Comparison of ENCODE assay signal across 13 cellular contexts in the genomic region with DNA sequence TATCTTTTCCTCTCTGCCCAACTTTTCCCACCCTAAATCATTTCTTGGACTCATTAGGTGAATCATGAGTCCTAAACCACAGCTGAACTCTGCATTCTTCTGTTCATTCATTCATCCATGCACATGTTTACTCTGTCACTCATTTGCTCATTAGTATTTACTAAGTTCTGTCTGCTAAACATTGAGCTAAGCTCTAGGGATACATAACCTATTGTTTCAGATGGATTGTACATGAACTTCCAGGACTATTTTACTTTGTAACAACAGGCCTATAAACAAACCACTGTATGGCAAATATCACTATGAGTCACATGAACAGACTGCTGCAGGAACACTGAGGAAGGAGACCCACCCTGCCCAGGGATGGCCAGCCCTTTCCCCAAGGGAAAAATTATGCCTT. TPM values are rescaled to one million over a fixed set of nuclear protein-coding genes. Genes with fewer than 3 reads are reported as not detected.
DNase-seq lines count a peak whose midpoint lies in the region; ATAC-seq and TF ChIP-seq lines count a peak whose summit lies in the region.
"Had no signal": no experiment of that assay in that cellular context is flagged by ENCODE, and none has a peak within 500 bp of the region (broad histone marks: within the 10 kb centered on the region; RNA-seq: fewer than 3 reads in every experiment).

No MANE protein-coding gene starts in this region.

- H3K9me3 Mint-ChIP-seq in activated T-helper 1 cell treated with anti-CD3 and anti-CD28 coated beads, Interleukin-12 subunit alpha, Interleukin-12 subunit beta, Interleukin-2, Interleukin-4 antibody, amounts not matched to agents 30 ng/mL and 10 ng/mL and 1 ng/mL, durations not matched to agents 14 hours and 24 hours and 36 hours: no peaks in the 10 kb centered on the region
- no peaks in the 10 kb centered on the region for H3K9me3 Mint-ChIP-seq in endodermal cell
- H3K9me3 Mint-ChIP-seq: activated T-helper 17 cell treated with anti-CD3 and anti-CD28 coated beads, Interleukin-2, amount 50 U/mL, for 72 hours; type B pancreatic cell had no signal

- peaks cover 3% of the 10 kb centered on the region for H3K27me3 Mint-ChIP-seq in activated T-helper 1 cell treated with anti-CD3 and anti-CD28 coated beads, Interleukin-12 subunit alpha, Interleukin-12 subunit beta, Interleukin-2, Interleukin-4 antibody, amounts not matched to agents 30 ng/mL and 10 ng/mL and 1 ng/mL, durations not matched to agents 14 hours and 24 hours and 36 hours (ENCODE audit: insufficient read depth)
- H3K27me3 Mint-ChIP-seq in endodermal cell (ENCODE audit: insufficient read depth): no peaks in the 10 kb centered on the region
- H3K27me3 Mint-ChIP-seq: activated T-helper 17 cell treated with anti-CD3 and anti-CD28 coated beads, Interleukin-2, amount 50 U/mL, for 72 hours; type B pancreatic cell had no signal

- TF ChIP-seq CTCF in brain microvascular endothelial cell (IDR thresholded peaks at IDR 0.05; ENCODE audit: low read depth, low read length, missing control alignments) (no peak), endodermal cell (conservative IDR thresholded peaks at IDR 0.05) (no peak)

- H3K27me3 ChIP-seq in brain microvascular endothelial cell (replicated peaks) (no peaks in the 10 kb centered on the region), endodermal cell (ENCODE audit: control insufficient read depth, insufficient read depth, low read length, poor library complexity, severe bottlenecking) (no peaks in the 10 kb centered on the region)
- H3K27me3 ChIP-seq: BLaER1 had no signal

- no peaks in the 10 kb centered on the region for H3K36me3 ChIP-seq in brain microvascular endothelial cell (replicated peaks)
- no peaks in the 10 kb centered on the region for H3K36me3 ChIP-seq in endodermal cell (ENCODE audit: control insufficient read depth, insufficient read depth, low read length)
- H3K36me3 ChIP-seq: BLaER1 had no signal

- peak; percentile 88 for DNase-seq in A172 (ENCODE audit: low spot score)
- DNase-seq in HS-5 (ENCODE audit: low read depth): peak; percentile 50
- DNase-seq in brain microvascular endothelial cell: peak; percentile 33
- DNase-seq in kidney glomerular epithelial cell (lab: John Stamatoyannopoulos, UW): peak; percentile 98
- no peak for DNase-seq in activated T-helper 1 cell treated with anti-CD3 and anti-CD28 coated beads, Interleukin-12 subunit alpha, Interleukin-12 subunit beta, Interleukin-2, Interleukin-4 antibody, amounts not matched to agents 30 ng/mL and 10 ng/mL and 1 ng/mL, durations not matched to agents 14 hours and 24 hours and 36 hours (ENCODE audit: low spot score)
- DNase-seq in RPMI8226: no peak
- no peak for DNase-seq in endodermal cell
- DNase-seq: T-helper 9 cell had no signal

- no peak overlapping the region for H3K4me3 Mint-ChIP-seq in activated T-helper 1 cell treated with anti-CD3 and anti-CD28 coated beads, Interleukin-12 subunit alpha, Interleukin-12 subunit beta, Interleukin-2, Interleukin-4 antibody, amounts not matched to agents 30 ng/mL and 10 ng/mL and 1 ng/mL, durations not matched to agents 14 hours and 24 hours and 36 hours
- no peak overlapping the region for H3K4me3 Mint-ChIP-seq in endodermal cell
- H3K4me3 Mint-ChIP-seq: activated T-helper 17 cell treated with anti-CD3 and anti-CD28 coated beads, Interleukin-2, amount 50 U/mL, for 72 hours; type B pancreatic cell had no signal

- no peaks in the 10 kb centered on the region for H3K4me1 Mint-ChIP-seq in activated T-helper 1 cell treated with anti-CD3 and anti-CD28 coated beads, Interleukin-12 subunit alpha, Interleukin-12 subunit beta, Interleukin-2, Interleukin-4 antibody, amounts not matched to agents 30 ng/mL and 10 ng/mL and 1 ng/mL, durations not matched to agents 14 hours and 24 hours and 36 hours (ENCODE audit: low read depth)
- H3K4me1 Mint-ChIP-seq in endodermal cell: no peaks in the 10 kb centered on the region
- H3K4me1 Mint-ChIP-seq: activated T-helper 17 cell treated with anti-CD3 and anti-CD28 coated beads, Interleukin-2, amount 50 U/mL, for 72 hours had no signal

- H3K4me3 ChIP-seq in brain microvascular endothelial cell (ENCODE audit: low read depth, low read length) (no peak overlapping the region), endodermal cell (ENCODE audit: low read length) (no peak overlapping the region)
- H3K4me3 ChIP-seq: BLaER1 had no signal

- H3K27ac Mint-ChIP-seq in activated T-helper 1 cell treated with anti-CD3 and anti-CD28 coated beads, Interleukin-12 subunit alpha, Interleukin-12 subunit beta, Interleukin-2, Interleukin-4 antibody, amounts not matched to agents 30 ng/mL and 10 ng/mL and 1 ng/mL, durations not matched to agents 14 hours and 24 hours and 36 hours: no peak overlapping the region
- H3K27ac Mint-ChIP-seq in endodermal cell: no peak overlapping the region
- H3K27ac Mint-ChIP-seq: activated T-helper 17 cell treated with anti-CD3 and anti-CD28 coated beads, Interleukin-2, amount 50 U/mL, for 72 hours; type B pancreatic cell had no signal

- intact Hi-C loops in activated T-helper 1 cell treated with anti-CD3 and anti-CD28 coated beads, Interleukin-12 subunit alpha, Interleukin-12 subunit beta, Interleukin-2, Interleukin-4 antibody, amounts not matched to agents 30 ng/mL and 10 ng/mL and 1 ng/mL, durations not matched to agents 14 hours and 24 hours and 36 hours (cut with micrococcal nuclease): no loop called here

- H3K36me3 Mint-ChIP-seq in activated T-helper 1 cell treated with anti-CD3 and anti-CD28 coated beads, Interleukin-12 subunit alpha, Interleukin-12 subunit beta, Interleukin-2, Interleukin-4 antibody, amounts not matched to agents 30 ng/mL and 10 ng/mL and 1 ng/mL, durations not matched to agents 14 hours and 24 hours and 36 hours (ENCODE audit: low read depth): no peaks in the 10 kb centered on the region
- no peaks in the 10 kb centered on the region for H3K36me3 Mint-ChIP-seq in endodermal cell (ENCODE audit: low read depth)
- H3K36me3 Mint-ChIP-seq: type B pancreatic cell had no signal

- H3K27ac ChIP-seq in brain microvascular endothelial cell (peak overlapping the region; percentile 35), endodermal cell (ENCODE audit: low read depth, low read length) (no peak overlapping the region)
- H3K27ac ChIP-seq: BLaER1, HL-60 had no signal

- no peaks in the 10 kb centered on the region for H3K9me3 ChIP-seq in endodermal cell (ENCODE audit: control insufficient read depth, low read length)
- H3K9me3 ChIP-seq: BLaER1 had no signal

- in situ Hi-C loops in brain microvascular endothelial cell (cut with HindIII; ENCODE audit: low pct_ligation_motif_present, low sequenced_read_pairs): no loop called here

- H3K4me1 ChIP-seq in endodermal cell (ENCODE audit: control insufficient read depth, insufficient read depth, low read length): no peaks in the 10 kb centered on the region
- H3K4me1 ChIP-seq: BLaER1 had no signal

- no peak for ATAC-seq in GM21528 (IDR thresholded peaks at IDR 0.05; ENCODE audit: low FRiP score, unreplicated experiment)
- ATAC-seq: activated T-helper 17 cell treated with anti-CD3 and anti-CD28 coated beads, Interleukin-2, amount 50 U/mL, for 72 hours had no signal

- no peak overlapping the region for H3K9ac ChIP-seq in endodermal cell (ENCODE audit: extremely low read depth, low read length, poor library complexity, severe bottlenecking)
- H3K9ac ChIP-seq: BLaER1 had no signal

RNA-seq across cellular contexts. Expression of a gene that starts 14.6 kb away (rescaled TPM):
- 35.4 and 39.4 TPM in 2 replicates for total RNA-seq in A172 (2014; rRNA removed; shearing (Covaris generic))
- 6.2 and 6.6 TPM in 2 replicates for total RNA-seq in activated T-helper 1 cell treated with anti-CD3 and anti-CD28 coated beads, Interleukin-12 subunit alpha, Interleukin-12 subunit beta, Interleukin-2, Interleukin-4 antibody, amounts not matched to agents 30 ng/mL and 10 ng/mL and 1 ng/mL, durations not matched to agents 14 hours and 24 hours and 36 hours
- 10 to 100 TPM; 17.1 to 39.7 TPM for total RNA-seq in endodermal cell
- polyA plus RNA-seq in endodermal cell (2013, experiment 1 of 2): 29.0 TPM
- 29.6 TPM for polyA plus RNA-seq in endodermal cell (2013, experiment 2 of 2)

Comparison
In these comparisons a context has a peak if more than half of its experiments do, and no peak if none do; other contexts are left out.
1. DNase-seq: peak in A172 (single experiment), HS-5 (single experiment), brain microvascular endothelial cell (single experiment) and kidney glomerular epithelial cell (single experiment); none in activated T-helper 1 cell treated with anti-CD3 and anti-CD28 coated beads, Interleukin-12 subunit alpha, Interleukin-12 subunit beta, Interleukin-2, Interleukin-4 antibody, amounts not matched to agents 30 ng/mL and 10 ng/mL and 1 ng/mL, durations not matched to agents 14 hours and 24 hours and 36 hours (single experiment), RPMI8226 (single experiment) and endodermal cell (single experiment).